Comparison of ENCODE assay signal across 7 cellular contexts in genomic region chr4:46389301-46389761, GRCh38. TPM values are rescaled to one million over a fixed set of nuclear protein-coding genes. Genes with fewer than 3 reads are reported as not detected.
DNase-seq lines count a peak whose midpoint lies in the region; ATAC-seq, FAIRE-seq and TF ChIP-seq lines count a peak whose summit lies in the region.

No MANE protein-coding gene starts in this region.

- no peak overlapping the region for H2AK5ac ChIP-seq in IMR-90 (ENCODE audit: low read depth, low read length)

- no peaks in the 10 kb centered on the region for H4K20me1 ChIP-seq in IMR-90 (ENCODE audit: insufficient read depth, low read length)

- no peak overlapping the region for H4K5ac ChIP-seq in IMR-90 (ENCODE audit: low read depth, low read length)

- H3K27me3 ChIP-seq in IMR-90 (ENCODE audit: control insufficient read depth, insufficient read depth, low read length) (peaks cover 27% of the 10 kb centered on the region), ascending aorta (no peaks in the 10 kb centered on the region)

- H3K9me3 Mint-ChIP-seq in stimulated activated naive B cell treated with anti-CD40 and anti-IgM and Interleukin-4, amounts not matched to agents 10 μg/mL and 1 μg/mL and 100 μg/mL, for 72 hours: peaks cover 0 to 4% of the 10 kb centered on the region in 2 donors

- no peak overlapping the region for H3K18ac ChIP-seq in IMR-90 (ENCODE audit: low read depth, low read length)

- peaks cover 11% of the 10 kb centered on the region in 2 donors for H3K4me1 Mint-ChIP-seq in stimulated activated naive B cell treated with anti-CD40 and anti-IgM and Interleukin-4, amounts not matched to agents 10 μg/mL and 1 μg/mL and 100 μg/mL, for 72 hours

- H3K27me3 Mint-ChIP-seq in stimulated activated naive B cell treated with anti-CD40 and anti-IgM and Interleukin-4, amounts not matched to agents 10 μg/mL and 1 μg/mL and 100 μg/mL, for 72 hours: peaks cover 31 to 36% of the 10 kb centered on the region in 2 donors

- no peak overlapping the region for H3K14ac ChIP-seq in IMR-90 (replicated peaks; ENCODE audit: low read depth, low read length)

- H3K36me3 Mint-ChIP-seq in stimulated activated naive B cell treated with anti-CD40 and anti-IgM and Interleukin-4, amounts not matched to agents 10 μg/mL and 1 μg/mL and 100 μg/mL, for 72 hours: peaks cover 0 to 7% of the 10 kb centered on the region in 2 donors

- no peak overlapping the region for H2BK20ac ChIP-seq in IMR-90 (ENCODE audit: low read depth, low read length)

- no peak overlapping the region for H2BK120ac ChIP-seq in IMR-90 (ENCODE audit: low read depth, low read length)

- H2AK9ac ChIP-seq in IMR-90 (replicated peaks; ENCODE audit: low read depth, low read length, poor library complexity): no peak overlapping the region

- H3K4me1 ChIP-seq in IMR-90 (ENCODE audit: control insufficient read depth, insufficient read depth, low read length) (no peaks in the 10 kb centered on the region), ascending aorta (no peaks in the 10 kb centered on the region), kidney (ENCODE audit: control insufficient read depth in 1 of 2, insufficient read depth in 1 of 2, low read depth in 1 of 2, low read length in 2 of 2) (peaks cover 0 to 4% of the 10 kb centered on the region in 2 donors)

- H3K4ac ChIP-seq in IMR-90 (ENCODE audit: low read depth, low read length): no peak overlapping the region

- H3K4me3 ChIP-seq in IMR-90 (ENCODE audit: insufficient read depth, low read depth, low read length) (peak overlapping the region; percentile 45), ascending aorta (peak overlapping the region; percentile 45 to 60), kidney (ENCODE audit: low read length in 2 of 2) (peak overlapping the region; percentile 69 to 73)

- H3K9ac ChIP-seq in IMR-90 (ENCODE audit: low read depth, low read length): no peak overlapping the region; the same call in 1 of the 2 replicates
- peak overlapping the region; percentile 28 to 55 for H3K9ac ChIP-seq in kidney (ENCODE audit: low read length in 2 of 2)

- dilution Hi-C loops in IMR-90 (cut with HindIII; ENCODE audit: low sequenced_read_pairs, unreplicated experiment): no loop called here

- no peaks in the 10 kb centered on the region for H3K9me3 ChIP-seq in IMR-90 (ENCODE audit: control insufficient read depth, insufficient read depth, low read length)
- no peaks in the 10 kb centered on the region for H3K9me3 ChIP-seq in ascending aorta
- no peaks in the 10 kb centered on the region for H3K9me3 ChIP-seq in kidney (ENCODE audit: control insufficient read depth in 1 of 2, low read length in 2 of 2)

- no peak overlapping the region for H2BK15ac ChIP-seq in IMR-90 (ENCODE audit: low read depth, low read length)

- no peak for FAIRE-seq in kidney (lab: Jason Lieb, UNC)

- POLR2A ChIA-PET in IMR-90 (lab: Charles Lee; ENCODE audit: unreplicated experiment): no interaction called here

- H3K4me2 ChIP-seq in IMR-90 (ENCODE audit: low read depth, low read length): peak overlapping the region; percentile 95

- WGBS in IMR-90 (ENCODE audit: extremely low coverage in 2 of 2, insufficient read length in 1 of 2), 2 experiments: 0% methylated on average over 13 of the region's 25 CpGs; no CpG with 5 or more reads in 1 of the 2 experiments

- no peak overlapping the region for H3K56ac ChIP-seq in IMR-90 (ENCODE audit: extremely low read depth, insufficient read depth, low read length)

- peak; percentile 33; the same call in 1 of the 2 replicates for ATAC-seq in IMR-90 (ENCODE audit: low read depth)
- ATAC-seq in stimulated activated naive B cell treated with anti-CD40 and anti-IgM and Interleukin-4, amounts not matched to agents 10 μg/mL and 1 μg/mL and 100 μg/mL, for 72 hours (replicated peaks): no peak
- ATAC-seq in GM18868 (IDR thresholded peaks at IDR 0.05; ENCODE audit: unreplicated experiment): no peak
- no peak for ATAC-seq in GM19463 (IDR thresholded peaks at IDR 0.05; ENCODE audit: unreplicated experiment)

- H4K91ac ChIP-seq in IMR-90 (ENCODE audit: insufficient read depth, low read depth, low read length): no peak overlapping the region

- H3K79me1 ChIP-seq in IMR-90 (ENCODE audit: low read depth in 1 of 2, low read length in 2 of 2): no peaks in the 10 kb centered on the region

- H3K36me3 ChIP-seq in IMR-90 (ENCODE audit: control insufficient read depth, insufficient read depth, low read length) (no peaks in the 10 kb centered on the region), ascending aorta (no peaks in the 10 kb centered on the region), kidney (ENCODE audit: control insufficient read depth in 1 of 2, insufficient read depth in 2 of 2, low read length in 2 of 2) (no peaks in the 10 kb centered on the region)

- H3K27ac ChIP-seq in IMR-90 (ENCODE audit: insufficient read depth, low read length): no peak overlapping the region
- no peak overlapping the region for H3K27ac ChIP-seq in ascending aorta
- peak overlapping the region in 1 of 2 donors; percentile 13 for H3K27ac ChIP-seq in kidney (ENCODE audit: low read depth in 2 of 2, low read length in 2 of 2)

- no peak for TF ChIP-seq CTCF in IMR-90 (conservative IDR thresholded peaks at IDR 0.05; ENCODE audit: low read depth, low read length)
- no peak for TF ChIP-seq CTCF in ascending aorta (IDR thresholded peaks at IDR 0.05)
- TF ChIP-seq CTCF in kidney (IDR thresholded peaks at IDR 0.05; ENCODE audit: borderline replicate concordance, extremely low read depth, insufficient read depth): no peak

- in situ Hi-C loops in IMR-90 (cut with MboI; ENCODE audit: low sequenced_read_pairs): no loop called here

- peak overlapping the region; percentile 46 to 66 for H3K4me3 Mint-ChIP-seq in stimulated activated naive B cell treated with anti-CD40 and anti-IgM and Interleukin-4, amounts not matched to agents 10 μg/mL and 1 μg/mL and 100 μg/mL, for 72 hours

- no peak overlapping the region for H3K23ac ChIP-seq in IMR-90 (ENCODE audit: low read depth, low read length)

- BruUV-seq in IMR-90 (replicated peaks; lab: Mats Ljungman, UMichigan): no TSS peak

- H3K27ac Mint-ChIP-seq in stimulated activated naive B cell treated with anti-CD40 and anti-IgM and Interleukin-4, amounts not matched to agents 10 μg/mL and 1 μg/mL and 100 μg/mL, for 72 hours: no peak overlapping the region

- DNase-seq in IMR-90 (no peak), ascending aorta (ENCODE audit: low spot score in 2 of 2) (no peak), kidney (no peak), NCI-H1436 treated with DMSO at 0.1 percent for 48 hours (lab: John Stamatoyannopoulos, UW) (no peak)
- DNase-seq in stimulated activated naive B cell treated with anti-CD40 and anti-IgM and Interleukin-4, amounts not matched to agents 10 μg/mL and 1 μg/mL and 100 μg/mL, for 72 hours: no peak

- TF ChIP-seq RAD21 in IMR-90 (IDR thresholded peaks at IDR 0.05; ENCODE audit: low read length): no peak

- no peak overlapping the region for H4K8ac ChIP-seq in IMR-90 (ENCODE audit: low read depth in 2 of 2, low read length in 2 of 2)

- TF ChIP-seq POLR2A in IMR-90 (IDR thresholded peaks at IDR 0.05; ENCODE audit: low read depth, low read length): no peak

- H2AFZ ChIP-seq in IMR-90 (replicated peaks; ENCODE audit: low read length, poor library complexity): peak overlapping the region; percentile 52

- intact Hi-C loops in IMR-90 (cut with micrococcal nuclease) (no loop called here), ascending aorta (cut with DNase I) (no loop called here), kidney (cut with DNase I) (no loop called here)

- H2BK5ac ChIP-seq in IMR-90 (ENCODE audit: low read depth, low read length, poor library complexity, severe bottlenecking): no peak overlapping the region

- CTCF ChIA-PET in IMR-90 (lab: Yijun Ruan, JAX): no interaction called here

- no peaks in the 10 kb centered on the region for H3K9me1 ChIP-seq in IMR-90 (ENCODE audit: insufficient read depth, low read length)

TF ChIP-seq in IMR-90, 13 proteins besides CTCF, POLR2A, EP300 and RAD21 (continues in another document):
- no peak for TF ChIP-seq SMC3 (IDR thresholded peaks at IDR 0.05; ENCODE audit: low read depth, low read length)
- TF ChIP-seq MAFK (IDR thresholded peaks at IDR 0.05; ENCODE audit: low read depth, low read length): no peak
- TF ChIP-seq RCOR1 (IDR thresholded peaks at IDR 0.05; ENCODE audit: insufficient replicate concordance, low read length): no peak
- TF ChIP-seq ELK1 (IDR thresholded peaks at IDR 0.05; ENCODE audit: borderline replicate concordance, low read depth, low read length): no peak
- TF ChIP-seq CEBPB (IDR thresholded peaks at IDR 0.05; ENCODE audit: low read depth, low read length): no peak
- no peak for TF ChIP-seq RFX5 (IDR thresholded peaks at IDR 0.05; ENCODE audit: low read depth, low read length)
- no peak for TF ChIP-seq CHD1 (IDR thresholded peaks at IDR 0.05; ENCODE audit: low read depth, low read length)
- TF ChIP-seq NFE2L2 (IDR thresholded peaks at IDR 0.05; ENCODE audit: low read depth, low read length): no peak
- no peak for TF ChIP-seq USF2 (IDR thresholded peaks at IDR 0.05; ENCODE audit: low read depth, low read length)
- no peak for TF ChIP-seq MAZ (IDR thresholded peaks at IDR 0.05; ENCODE audit: borderline replicate concordance, low read depth, low read length)
- no peak for TF ChIP-seq FOS (IDR thresholded peaks at IDR 0.05; ENCODE audit: low read depth, low read length)
- TF ChIP-seq MXI1 (IDR thresholded peaks at IDR 0.05; ENCODE audit: borderline replicate concordance, low read depth, low read length): no peak

RNA-seq across cellular contexts. Expression of gene GABRA2, which starts 0.6 kb away (rescaled TPM):
- total RNA-seq in IMR-90 (2012; rRNA removed) (0.83 and 0.90 TPM in 2 replicates), ascending aorta (0.32 TPM), kidney (3.2 TPM)
- polyA plus RNA-seq in IMR-90 (2012; rRNA removed) (0.44 and 0.65 TPM in 2 replicates), kidney (ENCODE audit: insufficient read depth, low read depth, low replicate concordance) (3.9 TPM)
- polyA plus RNA-seq in IMR-90 (2012; cell fraction: cytosol; rRNA removed): 0.08 and 0.17 TPM in 2 replicates
- polyA plus RNA-seq in IMR-90 (2012; cell fraction: nucleus; rRNA removed; ENCODE audit: low replicate concordance): 0.03 and 0.61 TPM in 2 replicates
